ENCODE assay signal across 8 cellular contexts in genomic region chr14:73136387-73137221, GRCh38. TPM values are rescaled to one million over a fixed set of nuclear protein-coding genes. Genes with fewer than 3 reads are reported as not detected.
A peak's percentile ranks its signal among the peaks of the same experiment; 100 is the strongest.
DNase-seq lines count a peak whose midpoint lies in the region; ATAC-seq and TF ChIP-seq lines count a peak whose summit lies in the region.

TSS of gene PSEN1 (plus strand) at chr14:73136507. CDS start at chr14:73148020, 11,513 bp downstream.

- DNase-seq in Ammon's horn (ENCODE audit: low spot score) (peak; percentile 96), NCI-H524 (lab: John Stamatoyannopoulos, UW) (peak; percentile 96), chondrocyte (ENCODE audit: low spot score) (peak; percentile 97), kidney epithelial cell (ENCODE audit: low read depth) (peak; percentile 61)
- DNase-seq in activated CD4-positive, alpha-beta T cell treated with anti-CD3 and anti-CD28 coated beads for 36 hours: peak; percentile 99
- peak; percentile 99 for DNase-seq in stimulated activated CD4-positive, alpha-beta T cell treated with anti-CD3 and anti-CD28 coated beads, Interleukin-15, amount 100 ng/mL, for 24 hours

- H3K36me3 ChIP-seq in kidney epithelial cell (ENCODE audit: control insufficient read depth, insufficient read depth, low read length): no peaks in the 10 kb centered on the region

- H3K9me3 Mint-ChIP-seq in activated CD4-positive, alpha-beta T cell treated with anti-CD3 and anti-CD28 coated beads for 36 hours (ENCODE audit: low read depth): peaks cover 17% of the 10 kb centered on the region
- H3K9me3 Mint-ChIP-seq in chondrocyte (ENCODE audit: low read depth): no peaks in the 10 kb centered on the region

- H3K36me3 Mint-ChIP-seq in activated CD4-positive, alpha-beta T cell treated with anti-CD3 and anti-CD28 coated beads for 36 hours (ENCODE audit: low read depth): peaks cover 25% of the 10 kb centered on the region
- peaks cover 3% of the 10 kb centered on the region for H3K36me3 Mint-ChIP-seq in chondrocyte (ENCODE audit: low read depth)

- ATAC-seq in HG03432 (IDR thresholded peaks at IDR 0.05; ENCODE audit: unreplicated experiment): peak; percentile 92
- peak; percentile 95 for ATAC-seq in activated CD4-positive, alpha-beta T cell treated with anti-CD3 and anti-CD28 coated beads for 36 hours

- intact Hi-C loops in activated CD4-positive, alpha-beta T cell treated with anti-CD3 and anti-CD28 coated beads for 36 hours (cut with DNase I, micrococcal nuclease): loop anchor here (1.0 to 2.0 kb wide), 9 partner anchors 78 to 814 kb away; partner anchors contain the start of genes NUMB (in 2 of the 2), RBM25 (in 2 of the 2), ZFYVE1 (in 2 of the 2) and ACOT2 (in 1 of the 2)

- H3K27ac Mint-ChIP-seq in activated CD4-positive, alpha-beta T cell treated with anti-CD3 and anti-CD28 coated beads for 36 hours: peak within 1 kb of the TSS; percentile 82
- peak within 1 kb of the TSS; percentile 99 for H3K27ac Mint-ChIP-seq in chondrocyte (ENCODE audit: unreplicated experiment)

- peak; percentile 86 for TF ChIP-seq POLR2A in GM19193 (IDR thresholded peaks at IDR 0.05; ENCODE audit: extremely low read depth, insufficient read depth, insufficient read length)

- H3K27me3 Mint-ChIP-seq in activated CD4-positive, alpha-beta T cell treated with anti-CD3 and anti-CD28 coated beads for 36 hours: no peaks in the 10 kb centered on the region
- H3K27me3 Mint-ChIP-seq in chondrocyte (ENCODE audit: low read depth): no peaks in the 10 kb centered on the region

- no peak for TF ChIP-seq CTCF in chondrocyte (IDR thresholded peaks at IDR 0.05)
- no peak for TF ChIP-seq CTCF in kidney epithelial cell (IDR thresholded peaks at IDR 0.05; ENCODE audit: insufficient read depth, low read length, poor library complexity, severe bottlenecking)

- CTCF ChIA-PET in activated CD4-positive, alpha-beta T cell treated with anti-CD3 and anti-CD28 coated beads for 36 hours (lab: Charles Lee): interaction anchor here (0.7 to 1.2 kb wide), 4 partner anchors 11 to 335 kb away, joined by 3 to 4 read pairs (median 4); no protein-coding TSS in a partner anchor

- H3K4me3 Mint-ChIP-seq in activated CD4-positive, alpha-beta T cell treated with anti-CD3 and anti-CD28 coated beads for 36 hours: peak within 1 kb of the TSS; percentile 86
- peak within 1 kb of the TSS; percentile 78 for H3K4me3 Mint-ChIP-seq in chondrocyte (ENCODE audit: unreplicated experiment)

- H3K4me1 Mint-ChIP-seq in activated CD4-positive, alpha-beta T cell treated with anti-CD3 and anti-CD28 coated beads for 36 hours: peaks cover 31% of the 10 kb centered on the region
- peaks cover 22% of the 10 kb centered on the region for H3K4me1 Mint-ChIP-seq in chondrocyte (ENCODE audit: low read depth)

- H3K27me3 ChIP-seq in kidney epithelial cell (ENCODE audit: control insufficient read depth, insufficient read depth, low read length): no peaks in the 10 kb centered on the region

- POLR2A ChIA-PET in activated CD4-positive, alpha-beta T cell treated with anti-CD3 and anti-CD28 coated beads for 36 hours (lab: Charles Lee): interaction anchor here (0.6 to 1.9 kb wide), 8 partner anchors 78 to 635 kb away, joined by 3 to 13 read pairs (median 4); partner anchors contain the start of genes ACOT2, NUMB, RBM25 and ZFYVE1

- peak within 1 kb of the TSS; percentile 63 for H3K4me3 ChIP-seq in kidney epithelial cell (ENCODE audit: low read depth, low read length)

RNA-seq across cellular contexts. Expression of gene PSEN1, which starts in this region (rescaled TPM):
- 10 to 100 TPM; 31.2 to 31.6 TPM for total RNA-seq in activated CD4-positive, alpha-beta T cell treated with anti-CD3 and anti-CD28 coated beads for 36 hours
- total RNA-seq in chondrocyte (51.1 to 58.6 TPM (median 58.5 TPM) in 3 replicates), kidney epithelial cell (66.4 and 73.6 TPM in 2 replicates)

Comparison
In these comparisons a context has a peak if more than half of its experiments do, and no peak if none do; other contexts are left out.
1. Peak in every context shown above with its lines: DNase-seq, ATAC-seq and H3K4me3 ChIP-seq.